2 cellular contexts compared by ENCODE assay signal in the genomic region with DNA sequence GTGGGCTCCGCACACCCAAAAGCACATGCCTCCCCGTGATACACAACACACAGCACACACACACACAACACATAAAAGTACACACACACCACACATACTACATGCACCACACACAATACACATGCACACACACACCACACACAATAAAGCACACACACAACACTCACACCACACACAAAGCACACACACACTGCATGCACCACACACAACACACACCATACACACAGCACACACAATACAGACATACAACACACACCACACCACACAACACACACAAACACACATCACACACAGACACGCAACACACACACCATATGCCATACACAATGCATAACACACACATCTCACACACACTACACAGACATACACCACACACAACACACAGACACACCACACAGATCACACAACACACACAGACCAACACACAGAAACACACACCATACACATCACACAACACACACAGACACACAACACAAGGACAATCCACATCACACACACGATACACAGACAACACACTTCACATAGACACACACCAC.
TF ChIP-seq lines count a peak whose summit lies in the region.

No MANE protein-coding gene starts in this region.

TF ChIP-seq in HCT116, 20 proteins besides CTCF, POLR2A, EP300 and RAD21 (continued from another document):
- TF ChIP-seq, protein P1, sequence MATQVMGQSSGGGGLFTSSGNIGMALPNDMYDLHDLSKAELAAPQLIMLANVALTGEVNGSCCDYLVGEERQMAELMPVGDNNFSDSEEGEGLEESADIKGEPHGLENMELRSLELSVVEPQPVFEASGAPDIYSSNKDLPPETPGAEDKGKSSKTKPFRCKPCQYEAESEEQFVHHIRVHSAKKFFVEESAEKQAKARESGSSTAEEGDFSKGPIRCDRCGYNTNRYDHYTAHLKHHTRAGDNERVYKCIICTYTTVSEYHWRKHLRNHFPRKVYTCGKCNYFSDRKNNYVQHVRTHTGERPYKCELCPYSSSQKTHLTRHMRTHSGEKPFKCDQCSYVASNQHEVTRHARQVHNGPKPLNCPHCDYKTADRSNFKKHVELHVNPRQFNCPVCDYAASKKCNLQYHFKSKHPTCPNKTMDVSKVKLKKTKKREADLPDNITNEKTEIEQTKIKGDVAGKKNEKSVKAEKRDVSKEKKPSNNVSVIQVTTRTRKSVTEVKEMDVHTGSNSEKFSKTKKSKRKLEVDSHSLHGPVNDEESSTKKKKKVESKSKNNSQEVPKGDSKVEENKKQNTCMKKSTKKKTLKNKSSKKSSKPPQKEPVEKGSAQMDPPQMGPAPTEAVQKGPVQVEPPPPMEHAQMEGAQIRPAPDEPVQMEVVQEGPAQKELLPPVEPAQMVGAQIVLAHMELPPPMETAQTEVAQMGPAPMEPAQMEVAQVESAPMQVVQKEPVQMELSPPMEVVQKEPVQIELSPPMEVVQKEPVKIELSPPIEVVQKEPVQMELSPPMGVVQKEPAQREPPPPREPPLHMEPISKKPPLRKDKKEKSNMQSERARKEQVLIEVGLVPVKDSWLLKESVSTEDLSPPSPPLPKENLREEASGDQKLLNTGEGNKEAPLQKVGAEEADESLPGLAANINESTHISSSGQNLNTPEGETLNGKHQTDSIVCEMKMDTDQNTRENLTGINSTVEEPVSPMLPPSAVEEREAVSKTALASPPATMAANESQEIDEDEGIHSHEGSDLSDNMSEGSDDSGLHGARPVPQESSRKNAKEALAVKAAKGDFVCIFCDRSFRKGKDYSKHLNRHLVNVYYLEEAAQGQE (IDR thresholded peaks at IDR 0.05; ENCODE audit: low read depth): no peak
- TF ChIP-seq EZH2phosphoT487 (IDR thresholded peaks at IDR 0.05; ENCODE audit: borderline replicate concordance): no peak
- TF ChIP-seq FOSL1 (IDR thresholded peaks at IDR 0.05; ENCODE audit: low read depth): no peak
- no peak for TF ChIP-seq SP1 (IDR thresholded peaks at IDR 0.05; ENCODE audit: low read depth)
- TF ChIP-seq, protein P2, sequence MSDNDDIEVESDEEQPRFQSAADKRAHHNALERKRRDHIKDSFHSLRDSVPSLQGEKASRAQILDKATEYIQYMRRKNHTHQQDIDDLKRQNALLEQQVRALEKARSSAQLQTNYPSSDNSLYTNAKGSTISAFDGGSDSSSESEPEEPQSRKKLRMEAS (IDR thresholded peaks at IDR 0.05): no peak
- no peak for TF ChIP-seq ZBTB33 (IDR thresholded peaks at IDR 0.05; ENCODE audit: extremely low read depth, insufficient replicate concordance, low read length)
- TF ChIP-seq ELF1 (IDR thresholded peaks at IDR 0.05; ENCODE audit: borderline replicate concordance, low read depth): no peak
- TF ChIP-seq CEBPB (IDR thresholded peaks at IDR 0.05; ENCODE audit: low read depth): no peak
- no peak for TF ChIP-seq SRF (IDR thresholded peaks at IDR 0.05; ENCODE audit: low read depth)
- no peak for TF ChIP-seq SIN3A (IDR thresholded peaks at IDR 0.05; ENCODE audit: low read depth)
- no peak for TF ChIP-seq JUND (IDR thresholded peaks at IDR 0.05)
- TF ChIP-seq EZH2 (IDR thresholded peaks at IDR 0.05): no peak
TF ChIP-seq in HCT116: peak in this region for 0.

TF ChIP-seq in WTC11, 78 proteins besides CTCF, POLR2A, EP300 and RAD21 (continued from another document):
- TF ChIP-seq, protein P3, sequence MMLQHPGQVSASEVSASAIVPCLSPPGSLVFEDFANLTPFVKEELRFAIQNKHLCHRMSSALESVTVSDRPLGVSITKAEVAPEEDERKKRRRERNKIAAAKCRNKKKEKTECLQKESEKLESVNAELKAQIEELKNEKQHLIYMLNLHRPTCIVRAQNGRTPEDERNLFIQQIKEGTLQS (CRISPR knock-in tag; conservative IDR thresholded peaks at IDR 0.05): no peak
TF ChIP-seq in WTC11: peak in this region for 1.
